18 cellular contexts compared by ENCODE assay signal in the genomic region with DNA sequence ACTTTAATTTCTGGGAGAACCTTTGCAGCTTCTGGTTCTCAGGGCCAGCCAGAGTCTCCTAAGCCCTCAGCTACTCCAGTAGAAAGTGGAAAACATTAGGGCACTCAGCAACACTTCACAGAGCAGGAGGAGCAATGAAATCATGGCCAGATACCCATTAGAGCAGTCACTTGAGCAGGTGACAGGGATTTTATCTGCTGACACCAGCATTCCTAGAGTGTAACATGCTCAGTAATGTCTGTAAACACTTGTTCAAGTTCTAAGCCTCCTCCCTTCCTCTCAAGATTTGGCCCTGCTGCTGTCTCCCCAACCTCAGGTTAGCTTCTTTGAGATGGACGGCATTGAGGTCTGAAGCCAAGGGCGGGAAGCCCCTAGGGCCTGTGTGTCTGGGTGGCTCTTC.
DNase-seq lines count a peak whose midpoint lies in the region; ATAC-seq, FAIRE-seq and TF ChIP-seq lines count a peak whose summit lies in the region.
"Had no signal": no experiment of that assay in that cellular context is flagged by ENCODE, and none has a peak within 500 bp of the region (broad histone marks: within the 10 kb centered on the region; RNA-seq: fewer than 3 reads in every experiment).

No MANE protein-coding gene starts in this region.

- TF ChIP-seq RAD21 in A549 (conservative IDR thresholded peaks at IDR 0.05 in 1 of 2, IDR thresholded peaks at IDR 0.05 in 1 of 2) = no peak

- peaks cover 0 to 25% (median 0%) of the 10 kb centered on the region in 7 donors for H3K27me3 ChIP-seq in spleen (replicated peaks in 1 of 7)
- H3K27me3 ChIP-seq: BLaER1 treated with 17β-estradiol and CSF1 and Interleukin-3, amounts not matched to agents 10 nM and 100 nM had no signal

- no peaks in the 10 kb centered on the region for H3K36me3 ChIP-seq in spleen
- H3K36me3 ChIP-seq: BLaER1 treated with 17β-estradiol and CSF1 and Interleukin-3, amounts not matched to agents 10 nM and 100 nM had no signal

- H3K4me1 ChIP-seq in A549 = no peaks in the 10 kb centered on the region
- no peaks in the 10 kb centered on the region for H3K4me1 ChIP-seq in spleen
- H3K4me1 ChIP-seq: BLaER1 treated with 17β-estradiol and CSF1 and Interleukin-3, amounts not matched to agents 10 nM and 100 nM had no signal

- no peak overlapping the region for H3K4me3 ChIP-seq in A549
- no peak overlapping the region for H3K4me3 ChIP-seq in spleen
- H3K4me3 ChIP-seq: BLaER1 treated with 17β-estradiol and CSF1 and Interleukin-3, amounts not matched to agents 10 nM and 100 nM had no signal

- TF ChIP-seq CTCF in A549 (IDR thresholded peaks at IDR 0.05) (no peak), spleen (IDR thresholded peaks at IDR 0.05 in 8 of 11, conservative IDR thresholded peaks at IDR 0.05 in 3 of 11) (no peak)

- FAIRE-seq in A549 (lab: Jason Lieb, UNC) = no peak
- FAIRE-seq: G401.6, GM12891 had no signal

- 40% methylated on average over 2 of the region's 2 CpGs for whole genome bisulfite sequencing in A549 (ENCODE audit: missing lambda C conversion rate)
- 84 to 91% (median 86%) methylated on average over 2 of the region's 2 CpGs for WGBS in spleen, 5 donors

- H3K9me3 ChIP-seq in A549 (no peaks in the 10 kb centered on the region), spleen (no peaks in the 10 kb centered on the region)
- H3K9me3 ChIP-seq: BLaER1 treated with 17β-estradiol and CSF1 and Interleukin-3, amounts not matched to agents 10 nM and 100 nM had no signal

- H3K27ac ChIP-seq in A549 (no peak overlapping the region), spleen (no peak overlapping the region)
- H3K27ac ChIP-seq: BLaER1 treated with 17β-estradiol and CSF1 and Interleukin-3, amounts not matched to agents 10 nM and 100 nM had no signal

- CTCF ChIA-PET in A549 (lab: Yijun Ruan, JAX) = interaction anchor here (1.1 kb wide), 1 partner anchor 26 kb away, joined by 3 read pairs; no protein-coding TSS in a partner anchor

- POLR2A ChIA-PET in A549 (lab: Yijun Ruan, JAX) = no interaction called here

- no peak overlapping the region for H3K4me2 ChIP-seq in A549
- H3K4me2 ChIP-seq: BLaER1 treated with 17β-estradiol and CSF1 and Interleukin-3, amounts not matched to agents 10 nM and 100 nM had no signal

- TF ChIP-seq POLR2A in A549 (IDR thresholded peaks at IDR 0.05; ENCODE audit: low read length) = no peak
- TF ChIP-seq POLR2A in spleen (IDR thresholded peaks at IDR 0.05) = no peak

- intact Hi-C loops in spleen (cut with DNase I; ENCODE audit: low total_unique reads) = no loop called here

- TF ChIP-seq EP300 in A549 (IDR thresholded peaks at IDR 0.05) = no peak

- DNase-seq in A549 (ENCODE audit: low read depth in 1 of 2, low spot score in 1 of 2) (no peak), NCI-H187 treated with DMSO at 0.1 percent for 48 hours (lab: John Stamatoyannopoulos, UW) (peak; percentile 33), RPMI8226 (peak; percentile 23), spleen (peak; percentile 2)
- DNase-seq in activated CD4-positive, alpha-beta T cell treated with anti-CD3 and anti-CD28 coated beads, Interleukin-2, amount 50 U/mL, for 1 hour = no peak
- no peak for DNase-seq in stimulated activated CD4-positive, alpha-beta T cell treated with anti-CD3 and anti-CD28 coated beads, Interleukin-2, amount 100 ng/mL, for 48 hours
- DNase-seq in activated CD8-positive, alpha-beta memory T cell treated with anti-CD3 and anti-CD28 coated beads, Interleukin-2, amount 50 U/mL, for 4 hours = no peak
- DNase-seq: 8988T; ACHN; Calu3; CD4-positive, CD25-positive, alpha-beta regulatory T cell; DMS 273 treated with DMSO at 0.1 percent for 48 hours; EL; GOT3; H9 had no signal

- ATAC-seq in A549 = no peak

TF ChIP-seq in A549, 52 proteins besides CTCF, POLR2A, EP300 and RAD21:
- TF ChIP-seq HOXB5 (CRISPR knock-in tag; IDR thresholded peaks at IDR 0.05) = no peak
- peak; percentile 51 for TF ChIP-seq MAFK (IDR thresholded peaks at IDR 0.05; ENCODE audit: partially characterized antibody)

Comparison
In these comparisons a context has a peak if more than half of its experiments do, and no peak if none do; other contexts are left out.
1. DNase-seq: peak in NCI-H187 treated with DMSO at 0.1 percent for 48 hours (single experiment), RPMI8226 (single experiment) and spleen (single experiment); none in A549 (0 of 2), activated CD4-positive, alpha-beta T cell treated with anti-CD3 and anti-CD28 coated beads, Interleukin-2, amount 50 U/mL, for 1 hour (single experiment), stimulated activated CD4-positive, alpha-beta T cell treated with anti-CD3 and anti-CD28 coated beads, Interleukin-2, amount 100 ng/mL, for 48 hours (0 of 2) and activated CD8-positive, alpha-beta memory T cell treated with anti-CD3 and anti-CD28 coated beads, Interleukin-2, amount 50 U/mL, for 4 hours (single experiment).